Comparison of ENCODE assay signal across 7 cellular contexts in the genomic region with DNA sequence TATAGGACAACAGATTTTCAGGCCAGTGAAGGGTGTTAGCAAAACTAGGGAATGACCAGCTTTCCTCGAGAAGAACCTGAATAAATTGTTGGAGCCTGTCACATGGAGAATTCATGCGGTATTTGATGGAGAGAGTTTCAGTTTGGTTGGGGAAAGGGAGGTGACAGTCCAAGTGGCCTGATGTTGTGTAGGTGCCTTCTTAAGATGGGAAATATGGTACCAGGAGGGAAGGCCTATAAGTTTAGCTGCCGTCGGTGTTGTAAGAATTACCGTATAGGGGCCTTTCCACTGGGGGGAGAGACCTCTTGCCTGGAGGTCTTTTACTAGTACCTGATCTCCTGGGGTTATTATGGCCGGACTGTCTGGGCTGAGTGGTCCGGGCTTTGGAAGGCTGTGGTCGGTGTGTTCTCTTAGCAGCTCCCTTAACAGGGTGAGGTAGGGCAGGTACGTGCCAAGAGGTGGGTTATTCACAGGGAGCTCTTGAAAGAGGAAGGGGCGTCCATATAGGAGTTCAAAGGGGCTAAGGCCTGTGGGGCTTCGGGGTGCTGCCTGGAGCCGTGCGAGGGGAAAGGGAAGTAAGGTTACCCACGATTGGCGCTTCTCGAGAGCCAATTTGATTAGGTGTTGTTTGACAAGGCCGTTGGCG.
DNase-seq lines count a peak whose midpoint lies in the region; ATAC-seq, FAIRE-seq and TF ChIP-seq lines count a peak whose summit lies in the region.
"Not testable (repeated sequence)": the region's sequence is repeated elsewhere in the genome, so short reads cannot be mapped to it uniquely, and the experiment has no call there.

No MANE protein-coding gene starts in this region.

- not testable (repeated sequence) for H3K79me1 ChIP-seq in neuronal stem cell (ENCODE audit: low read depth, low read length)

- TF ChIP-seq POLR2A in K562 (conservative IDR thresholded peaks at IDR 0.05): peak; percentile 72
- TF ChIP-seq POLR2A in lower leg skin (IDR thresholded peaks at IDR 0.05): not testable (repeated sequence)

- intact Hi-C loops in K562 (cut with micrococcal nuclease); lower leg skin (cut with DNase I; ENCODE audit: low total_unique reads): not testable (repeated sequence)

- WGBS in K562 (ENCODE audit: insufficient coverage, low coverage, missing lambda C conversion rate): 7% methylated on average over 18 of the region's 18 CpGs
- 88 to 94% methylated on average over 18 of the region's 18 CpGs for WGBS in lower leg skin, 2 donors
- no CpG with 5 or more reads among the region's 18 CpGs for WGBS in neuronal stem cell (ENCODE audit: extremely low coverage in 2 of 2, insufficient read length in 2 of 2, insufficient replicate concordance in 1 of 2), 2 donors

- peaks cover 33% of the 10 kb centered on the region for H3K79me2 ChIP-seq in K562 (ENCODE audit: control insufficient read depth, insufficient read depth, low read length)

- not testable (repeated sequence) for TF ChIP-seq RAD21 in K562 (CRISPR knock-in tag; conservative IDR thresholded peaks at IDR 0.05 in 1 of 2, IDR thresholded peaks at IDR 0.05 in 1 of 2)

- H3K4me2 ChIP-seq in K562 (ENCODE audit: insufficient read depth, low read length): peak overlapping the region; percentile 83
- H3K4me2 ChIP-seq in neuronal stem cell (ENCODE audit: insufficient read depth, low read length, poor library complexity, severe bottlenecking): not testable (repeated sequence)

- H3K14ac ChIP-seq in neuronal stem cell (ENCODE audit: low read length): not testable (repeated sequence)

- not testable (repeated sequence) for H3K23ac ChIP-seq in neuronal stem cell (ENCODE audit: low read depth, low read length, poor library complexity)

- POLR2A ChIA-PET in CD8-positive, alpha-beta memory T cell (lab: Charles Lee): not testable (repeated sequence)
- POLR2A ChIA-PET in K562 (lab: Yijun Ruan, JAX): interaction anchor here (0.5 kb wide), 1 partner anchor 35 kb away, joined by 3 read pairs; no protein-coding TSS in a partner anchor

- not testable (repeated sequence) for H3K27me3 ChIP-seq in CD8-positive, alpha-beta memory T cell (ENCODE audit: insufficient read depth, low read length, poor library complexity, severe bottlenecking); K562 (ENCODE audit: control insufficient read depth in 2 of 2, insufficient read depth in 2 of 2, low read length in 2 of 2); bronchial epithelial cell (ENCODE audit: control insufficient read depth, insufficient read depth, low read length); neuronal stem cell (ENCODE audit: control insufficient read depth in 3 of 3, insufficient read depth in 3 of 3, low read depth in 1 of 3, low read length in 3 of 3)

- not testable (repeated sequence) for H4K20me1 ChIP-seq in K562 (replicated peaks; ENCODE audit: control insufficient read depth, insufficient read depth, low read length)

- H3K18ac ChIP-seq in neuronal stem cell (ENCODE audit: low read length): not testable (repeated sequence)

- not testable (repeated sequence) for H3K4me1 ChIP-seq in CD8-positive, alpha-beta memory T cell (ENCODE audit: insufficient read depth, low read length); neuronal stem cell (ENCODE audit: control insufficient read depth in 2 of 2, insufficient read depth in 1 of 2, low read depth in 1 of 2, low read length in 2 of 2)
- H3K4me1 ChIP-seq in K562 (replicated peaks in 1 of 2; ENCODE audit: control insufficient read depth in 2 of 2, insufficient read depth in 2 of 2, low read length in 2 of 2): peaks cover 3 to 33% of the 10 kb centered on the region in 2 experiments

- not testable (repeated sequence) for H3K4me3 ChIP-seq in CD8-positive, alpha-beta memory T cell (ENCODE audit: low read length); bronchial epithelial cell (ENCODE audit: low read depth, low read length); coronary artery; neuronal stem cell (ENCODE audit: low read length in 2 of 2)
- peak overlapping the region; percentile 67 for H3K4me3 ChIP-seq in K562
- H3K4me3 ChIP-seq in lower leg skin (ENCODE audit: low read depth, poor library complexity, severe bottlenecking): peak overlapping the region; percentile 18

- FAIRE-seq in K562 (lab: Jason Lieb, UNC): not testable (repeated sequence)
- peak; percentile 7 for FAIRE-seq in bronchial epithelial cell (lab: Jason Lieb, UNC)

- H3K4ac ChIP-seq in neuronal stem cell (ENCODE audit: low read length): not testable (repeated sequence)

- H3K4me3 Mint-ChIP-seq in CD8-positive, alpha-beta memory T cell: not testable (repeated sequence)
- H3K4me3 Mint-ChIP-seq in endothelial cell (ENCODE audit: unreplicated experiment): peak overlapping the region; percentile 35

- not testable (repeated sequence) for H4K91ac ChIP-seq in neuronal stem cell (ENCODE audit: low read depth, low read length, poor library complexity)

- not testable (repeated sequence) for ATAC-seq in K562

- CTCF ChIA-PET in CD8-positive, alpha-beta memory T cell (lab: Charles Lee): interaction anchor here (1.4 kb wide), 1 partner anchor 11 kb away, joined by 3 read pairs; no protein-coding TSS in a partner anchor
- CTCF ChIA-PET in K562 (lab: Yijun Ruan, JAX; ENCODE audit: low intra/inter-chr PET ratio): not testable (repeated sequence)

- H2BK12ac ChIP-seq in neuronal stem cell (ENCODE audit: low read length): not testable (repeated sequence)

- H2BK15ac ChIP-seq in neuronal stem cell (ENCODE audit: low read length): not testable (repeated sequence)

- peaks cover 12 to 22% (median 17%) of the 10 kb centered on the region in 5 donors for H3K9me3 Mint-ChIP-seq in CD8-positive, alpha-beta memory T cell
- H3K9me3 Mint-ChIP-seq in endothelial cell (ENCODE audit: unreplicated experiment): peaks cover 33% of the 10 kb centered on the region

- not testable (repeated sequence) for H3K27me3 Mint-ChIP-seq in CD8-positive, alpha-beta memory T cell; endothelial cell (ENCODE audit: unreplicated experiment)

- not testable (repeated sequence) for H2AK5ac ChIP-seq in neuronal stem cell (ENCODE audit: low read depth, low read length)

- H3K27ac ChIP-seq in CD8-positive, alpha-beta memory T cell (ENCODE audit: low read depth, low read length): peak overlapping the region; percentile 43
- H3K27ac ChIP-seq in K562 (ENCODE audit: extremely low read depth, low read depth, low read length): peak overlapping the region; percentile 70
- not testable (repeated sequence) for H3K27ac ChIP-seq in coronary artery; neuronal stem cell (replicated peaks; ENCODE audit: low read length)

- H3K9ac ChIP-seq in K562 (ENCODE audit: insufficient read depth in 1 of 2, low read depth in 2 of 2, low read length in 2 of 2): peak overlapping the region; percentile 87 to 92
- not testable (repeated sequence) for H3K9ac ChIP-seq in neuronal stem cell (ENCODE audit: low read depth, low read length, poor library complexity)

- TF ChIP-seq CTCF in K562 (IDR thresholded peaks at IDR 0.05 in 2 of 3, conservative IDR thresholded peaks at IDR 0.05 in 1 of 3; ENCODE audit: insufficient read depth in 2 of 3, low read depth in 1 of 3, low read length in 3 of 3); bronchial epithelial cell (IDR thresholded peaks at IDR 0.05; ENCODE audit: insufficient read depth, low read length, severe bottlenecking); coronary artery (IDR thresholded peaks at IDR 0.05); endothelial cell (IDR thresholded peaks at IDR 0.05; ENCODE audit: unreplicated experiment); lower leg skin (IDR thresholded peaks at IDR 0.05): not testable (repeated sequence)

- not testable (repeated sequence) for H3K9me3 ChIP-seq in CD8-positive, alpha-beta memory T cell (ENCODE audit: low read length); K562 (replicated peaks; ENCODE audit: control insufficient read depth, insufficient read depth, low read depth, low read length); neuronal stem cell (replicated peaks in 1 of 2; ENCODE audit: control insufficient read depth in 2 of 2, insufficient read depth in 1 of 2, low read depth in 1 of 2, low read length in 2 of 2)

- in situ Hi-C loops in K562 (cut with MboI): not testable (repeated sequence)

- H2AFZ ChIP-seq in K562 (ENCODE audit: low read depth, low read length); neuronal stem cell (ENCODE audit: low read length): not testable (repeated sequence)

- peak overlapping the region; percentile 3 for H4K8ac ChIP-seq in neuronal stem cell (ENCODE audit: low read depth, low read length)

- not testable (repeated sequence) for H2BK5ac ChIP-seq in neuronal stem cell (ENCODE audit: low read length)

- H3K27ac Mint-ChIP-seq in CD8-positive, alpha-beta memory T cell: peak overlapping the region in 1 of 8 donors; percentile 7
- not testable (repeated sequence) for H3K27ac Mint-ChIP-seq in endothelial cell (ENCODE audit: unreplicated experiment)

- TF ChIP-seq EP300 in K562 (IDR thresholded peaks at IDR 0.05; ENCODE audit: low read length): not testable (repeated sequence)

- not testable (repeated sequence) for H2BK120ac ChIP-seq in neuronal stem cell (ENCODE audit: low read depth, low read length)

- not testable (repeated sequence) for H3K36me3 Mint-ChIP-seq in CD8-positive, alpha-beta memory T cell; endothelial cell (ENCODE audit: low read depth, unreplicated experiment)

- not testable (repeated sequence) for H3K9me1 ChIP-seq in K562 (ENCODE audit: control insufficient read depth, insufficient read depth, low read length)

- DNase-seq in CD8-positive, alpha-beta memory T cell; K562 (ENCODE audit: extremely low read depth in 1 of 4, low spot score in 3 of 4); bronchial epithelial cell (ENCODE audit: low read depth); endothelial cell (ENCODE audit: low spot score); neuronal stem cell (ENCODE audit: low spot score): not testable (repeated sequence)
- DNase-seq in coronary artery (ENCODE audit: low spot score) (peak; percentile 9), lower leg skin (ENCODE audit: low spot score in 2 of 2) (peak in 1 of 2 donors; percentile 49)

- not testable (repeated sequence) for H3K36me3 ChIP-seq in CD8-positive, alpha-beta memory T cell (ENCODE audit: insufficient read depth, low read length); bronchial epithelial cell (ENCODE audit: control insufficient read depth, insufficient read depth, low read length); neuronal stem cell (replicated peaks in 1 of 2; ENCODE audit: control insufficient read depth in 2 of 2, insufficient read depth in 2 of 2, low read length in 2 of 2)
- H3K36me3 ChIP-seq in K562 (ENCODE audit: control insufficient read depth, insufficient read depth, low read length): peaks cover 28% of the 10 kb centered on the region

- not testable (repeated sequence) for BruUV-seq in K562 (replicated peaks; lab: Mats Ljungman, UMichigan)

- H3K4me1 Mint-ChIP-seq in CD8-positive, alpha-beta memory T cell; endothelial cell (ENCODE audit: unreplicated experiment): not testable (repeated sequence)
